ENCODE assay signal across 17 cellular contexts in genomic region chr4:54238389-54238788, GRCh38. TPM values are rescaled to one million over a fixed set of nuclear protein-coding genes. Genes with fewer than 3 reads are reported as not detected.
A peak's percentile ranks its signal among the peaks of the same experiment; 100 is the strongest.
DNase-seq lines count a peak whose midpoint lies in the region; ATAC-seq and TF ChIP-seq lines count a peak whose summit lies in the region.
"Had no signal": no experiment of that assay in that cellular context is flagged by ENCODE, and none has a peak within 500 bp of the region (broad histone marks: within the 10 kb centered on the region; RNA-seq: fewer than 3 reads in every experiment).

No MANE protein-coding gene starts in this region.

- CTCF ChIA-PET in CD8-positive, alpha-beta T cell (lab: Charles Lee), result interaction anchor here (8.3 kb wide), 1 partner anchor 308 kb away, joined by 141 read pairs; no protein-coding TSS in a partner anchor

- no peaks in the 10 kb centered on the region for H3K27me3 ChIP-seq in RWPE2 (ENCODE audit: insufficient read depth, poor library complexity, severe bottlenecking)
- H3K27me3 ChIP-seq in CD8-positive, alpha-beta T cell (ENCODE audit: insufficient read depth, low read length), result no peaks in the 10 kb centered on the region
- H3K27me3 ChIP-seq in psoas muscle (ENCODE audit: insufficient read depth in 3 of 3, low read length in 2 of 3), result no peaks in the 10 kb centered on the region
- H3K27me3 ChIP-seq: BE2C had no signal

- DNase-seq in RWPE2 (ENCODE audit: low spot score) (no peak), epithelial cell of esophagus (ENCODE audit: low read depth) (peak; percentile 86), psoas muscle (no peak), glomerular visceral epithelial cell (ENCODE audit: extremely low spot score) (no peak)
- no peak for DNase-seq in CD8-positive, alpha-beta T cell
- DNase-seq: BE2C; CD4-positive, alpha-beta memory T cell; COR-L47; DND-41; GDM1; GOT3; H9 had no signal

- peak overlapping the region in 1 of 3 experiments; percentile 14 for H3K27ac Mint-ChIP-seq in nephron
- no peak overlapping the region for H3K27ac Mint-ChIP-seq in CD8-positive, alpha-beta T cell
- H3K27ac Mint-ChIP-seq: CD4-positive, alpha-beta memory T cell; H9 had no signal

- H3K9me3 Mint-ChIP-seq in nephron, result peaks cover 35% of the 10 kb centered on the region
- no peaks in the 10 kb centered on the region for H3K9me3 Mint-ChIP-seq in CD8-positive, alpha-beta T cell

- H3K4me3 Mint-ChIP-seq in nephron, result peak overlapping the region in 2 of 3 experiments; percentile 23 to 47
- H3K4me3 Mint-ChIP-seq in CD8-positive, alpha-beta T cell, result no peak overlapping the region
- H3K4me3 Mint-ChIP-seq: CD4-positive, alpha-beta memory T cell; H9 had no signal

- H3K36me3 Mint-ChIP-seq in nephron (ENCODE audit: low read depth), result peaks cover 86% of the 10 kb centered on the region
- H3K36me3 Mint-ChIP-seq in CD8-positive, alpha-beta T cell, result no peaks in the 10 kb centered on the region
- H3K36me3 Mint-ChIP-seq: CD4-positive, alpha-beta memory T cell had no signal

- peaks cover 15% of the 10 kb centered on the region for H3K27me3 Mint-ChIP-seq in nephron (ENCODE audit: low read depth)
- H3K27me3 Mint-ChIP-seq in CD8-positive, alpha-beta T cell (ENCODE audit: low read depth), result peaks cover 38% of the 10 kb centered on the region

- H3K4me3 ChIP-seq in RWPE2 (ENCODE audit: severe bottlenecking) (no peak overlapping the region), epithelial cell of esophagus (ENCODE audit: low read length) (no peak overlapping the region), psoas muscle (no peak overlapping the region)
- no peak overlapping the region for H3K4me3 ChIP-seq in CD8-positive, alpha-beta T cell (ENCODE audit: low read depth, low read length)

- H3K4me1 ChIP-seq in RWPE2 (ENCODE audit: insufficient read depth, poor library complexity, severe bottlenecking) (no peaks in the 10 kb centered on the region), psoas muscle (peaks cover 5% of the 10 kb centered on the region)
- peaks cover 8% of the 10 kb centered on the region for H3K4me1 ChIP-seq in CD8-positive, alpha-beta T cell (ENCODE audit: insufficient read depth, low read length)
- H3K4me1 ChIP-seq: BE2C had no signal

- POLR2A ChIA-PET in CD8-positive, alpha-beta T cell (lab: Charles Lee), result no interaction called here

- intact Hi-C loops in CD8-positive, alpha-beta T cell (cut with DNase I, micrococcal nuclease), result loop anchor here in 1 of 2 experiments (5.0 to 10.0 kb wide), 2 partner anchors 1224 to 1691 kb away; no protein-coding TSS in a partner anchor
- intact Hi-C loops in psoas muscle (cut with DNase I), result loop anchor here (10.0 kb wide), 2 partner anchors 1044 to 1864 kb away; no protein-coding TSS in a partner anchor

- TF ChIP-seq CTCF in RWPE2 (IDR thresholded peaks at IDR 0.05; ENCODE audit: poor library complexity, severe bottlenecking) (no peak), epithelial cell of esophagus (IDR thresholded peaks at IDR 0.05; ENCODE audit: insufficient read depth, low read depth, low read length, missing control alignments) (no peak), nephron (IDR thresholded peaks at IDR 0.05; ENCODE audit: unreplicated experiment in 3 of 3) (no peak), psoas muscle (IDR thresholded peaks at IDR 0.05) (no peak)
- no peak for TF ChIP-seq CTCF in CD8-positive, alpha-beta T cell (IDR thresholded peaks at IDR 0.05)

- H3K36me3 ChIP-seq in RWPE2 (ENCODE audit: low read depth) (no peaks in the 10 kb centered on the region), psoas muscle (ENCODE audit: insufficient read depth in 1 of 2, low read depth in 1 of 2) (no peaks in the 10 kb centered on the region)
- H3K36me3 ChIP-seq in CD8-positive, alpha-beta T cell (ENCODE audit: insufficient read depth, low read length), result no peaks in the 10 kb centered on the region
- H3K36me3 ChIP-seq: BE2C had no signal

- H3K27ac ChIP-seq in RWPE2 (ENCODE audit: poor library complexity, severe bottlenecking) (no peak overlapping the region), psoas muscle (no peak overlapping the region)
- H3K27ac ChIP-seq in CD8-positive, alpha-beta T cell (ENCODE audit: low read depth, low read length), result no peak overlapping the region
- H3K27ac ChIP-seq: C4-2B had no signal

- H3K4me1 Mint-ChIP-seq in nephron, result peaks cover 21% of the 10 kb centered on the region
- peaks cover 11% of the 10 kb centered on the region for H3K4me1 Mint-ChIP-seq in CD8-positive, alpha-beta T cell (ENCODE audit: low read depth)

- peaks cover 11% of the 10 kb centered on the region for H3K9me3 ChIP-seq in RWPE2 (ENCODE audit: severe bottlenecking)
- no peaks in the 10 kb centered on the region for H3K9me3 ChIP-seq in CD8-positive, alpha-beta T cell (ENCODE audit: low read length)
- H3K9me3 ChIP-seq in psoas muscle, result no peaks in the 10 kb centered on the region

- ATAC-seq in RWPE2 (ENCODE audit: low read depth), result 0 out of 3 replicates have a peak, but pooled peaks have one; percentile 22
- no peak for ATAC-seq in GM18858 (IDR thresholded peaks at IDR 0.05; ENCODE audit: unreplicated experiment)
- ATAC-seq in CD8-positive, alpha-beta T cell, result no peak
- no peak for ATAC-seq in psoas muscle
- ATAC-seq: HepG2 had no signal

RNA-seq across cellular contexts. Expression of gene PDGFRA, which starts 9.3 kb away (rescaled TPM):
- not detected for total RNA-seq in CD8-positive, alpha-beta T cell
- 10 to 100 TPM; 12.9 to 32.6 (median 19.2) TPM for total RNA-seq in psoas muscle
- 1 to 10 TPM; 3.1 to 5.1 (median 3.6) TPM for polyA plus RNA-seq in psoas muscle
- total RNA-seq: CD4-positive, alpha-beta memory T cell; HT1080 had no signal
- polyA plus RNA-seq: CD4-positive, alpha-beta memory T cell; HepG2 had no signal

Comparison
In these comparisons a context has a peak if more than half of its experiments do, and no peak if none do; other contexts are left out.
1. RNA of gene PDGFRA, which starts 9.3 kb away (total RNA-seq): 12.9 to 32.6 TPM in psoas muscle; not detected in CD8-positive, alpha-beta T cell; every median in the first group is over 10 times any median in the second.